In genomic region chr5:16994576-16994975, GRCh38 we compare ENCODE assay signal across 1 cellular context.
TF ChIP-seq lines count a peak whose summit lies in the region.

No MANE protein-coding gene starts in this region.

TF ChIP-seq in WTC11, 78 proteins besides CTCF, POLR2A, EP300 and RAD21:
- no peak for TF ChIP-seq TEAD1 (CRISPR knock-in tag; IDR thresholded peaks at IDR 0.05)
- TF ChIP-seq ZBTB21 (CRISPR knock-in tag; IDR thresholded peaks at IDR 0.05; ENCODE audit: borderline replicate concordance), result no peak
- no peak for TF ChIP-seq PREB (CRISPR knock-in tag; IDR thresholded peaks at IDR 0.05; ENCODE audit: borderline replicate concordance)
- no peak for TF ChIP-seq ATF6 (CRISPR knock-in tag; IDR thresholded peaks at IDR 0.05)
- TF ChIP-seq NFE2L1 (CRISPR knock-in tag; IDR thresholded peaks at IDR 0.05), result no peak
- no peak for TF ChIP-seq SP1 (CRISPR knock-in tag; conservative IDR thresholded peaks at IDR 0.05)
- TF ChIP-seq NFATC4 (CRISPR knock-in tag; IDR thresholded peaks at IDR 0.05), result no peak
- TF ChIP-seq TCF7 (CRISPR knock-in tag; IDR thresholded peaks at IDR 0.05; ENCODE audit: low read depth), result no peak
- TF ChIP-seq FOXP1 (CRISPR knock-in tag; IDR thresholded peaks at IDR 0.05; ENCODE audit: borderline replicate concordance), result no peak
- no peak for TF ChIP-seq NR3C1 (CRISPR knock-in tag; conservative IDR thresholded peaks at IDR 0.05; ENCODE audit: low read depth)
- no peak for TF ChIP-seq ESRRA (CRISPR knock-in tag; IDR thresholded peaks at IDR 0.05; ENCODE audit: borderline replicate concordance)
- no peak for TF ChIP-seq CDX4 (CRISPR knock-in tag; IDR thresholded peaks at IDR 0.05; ENCODE audit: borderline replicate concordance)
- TF ChIP-seq JUN (CRISPR knock-in tag; IDR thresholded peaks at IDR 0.05), result no peak
- TF ChIP-seq ZNF232 (CRISPR knock-in tag; IDR thresholded peaks at IDR 0.05), result no peak
- TF ChIP-seq RELA (CRISPR knock-in tag; IDR thresholded peaks at IDR 0.05; ENCODE audit: borderline replicate concordance), result no peak
- TF ChIP-seq ZNF532 (CRISPR knock-in tag; IDR thresholded peaks at IDR 0.05; ENCODE audit: borderline replicate concordance), result no peak
- TF ChIP-seq JAZF1 (CRISPR knock-in tag; IDR thresholded peaks at IDR 0.05), result no peak
- TF ChIP-seq CBFB (CRISPR knock-in tag; IDR thresholded peaks at IDR 0.05; ENCODE audit: low read depth), result no peak
